ENCODE assay signal across 11 cellular contexts in genomic region chr15:85037617-85038016, GRCh38.
"Had no signal": no experiment of that assay in that cellular context is flagged by ENCODE, and none has a peak within 500 bp of the region (broad histone marks: within the 10 kb centered on the region; RNA-seq: fewer than 3 reads in every experiment).

No MANE protein-coding gene starts in this region.

- H3K27ac ChIP-seq: neural progenitor cell had no signal

- H3K9me3 ChIP-seq: heart right ventricle had no signal

- H3K27me3 ChIP-seq: heart right ventricle, neural progenitor cell had no signal

- H3K4me3 ChIP-seq: heart right ventricle, neural progenitor cell had no signal

- ATAC-seq: activated CD4-positive, CD25-positive, alpha-beta regulatory T cell treated with anti-CD3 and anti-CD28 coated beads, Interleukin-2, amount 50 U/mL, for 24 hours; activated naive CD4-positive, alpha-beta T cell treated with anti-CD3 and anti-CD28 coated beads, Interleukin-2, amount 50 U/mL, for 72 hours; right cardiac atrium had no signal

- H3K36me3 ChIP-seq: heart right ventricle, neural progenitor cell had no signal

- H3K4me1 ChIP-seq: neural progenitor cell had no signal

- DNase-seq: activated effector memory CD4-positive, alpha-beta T cell treated with Interleukin-2 at 50 U/mL for 16 hours; amygdala; heart right ventricle; kidney; posterior cingulate gyrus; right cardiac atrium; small intestine; trophoblast cell had no signal
